Comparison of ENCODE assay signal across 7 cellular contexts in the genomic region with DNA sequence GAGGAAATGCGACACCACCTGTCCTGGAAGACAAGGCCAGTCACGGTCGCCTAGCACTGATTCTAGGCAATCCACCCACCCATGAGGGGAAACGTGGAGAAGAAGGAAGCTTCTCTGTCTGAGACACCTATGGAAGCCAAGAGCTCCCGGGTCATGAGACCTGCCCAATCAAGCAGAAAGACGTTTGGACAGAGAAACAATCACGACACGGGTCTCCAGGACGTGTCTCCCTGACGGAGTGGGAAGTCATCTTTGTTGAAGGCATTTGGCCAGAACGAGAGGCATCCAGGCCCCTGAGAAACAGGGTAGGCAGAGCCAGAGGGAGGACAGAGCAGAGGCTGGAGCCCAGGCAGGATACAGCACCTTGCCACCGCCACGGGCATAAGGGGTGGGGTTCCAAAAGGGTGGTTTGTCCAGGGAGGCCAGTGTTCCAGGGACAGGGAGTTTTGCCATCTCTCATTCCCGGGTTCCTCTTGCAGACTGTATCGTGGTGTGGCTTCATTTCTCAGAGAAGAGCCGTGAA.
DNase-seq lines count a peak whose midpoint lies in the region; ATAC-seq and TF ChIP-seq lines count a peak whose summit lies in the region.
"Not testable (repeated sequence)": the region's sequence is repeated elsewhere in the genome, so short reads cannot be mapped to it uniquely, and the experiment has no call there.

No MANE protein-coding gene starts in this region.

- not testable (repeated sequence) for H3K27me3 Mint-ChIP-seq in CD14-positive monocyte (ENCODE audit: low read depth in 3 of 3); activated CD4-positive, alpha-beta memory T cell treated with anti-CD3 and anti-CD28 coated beads, Interleukin-2, amount 10 ng/mL, durations not matched to agents 7 days and 5 days; activated T-cell treated with anti-CD3 and anti-CD28 coated beads, Interleukin-2, amount 50 U/mL, for 24 hours

- not testable (repeated sequence) for H3K27me3 ChIP-seq in esophagus muscularis mucosa, transverse colon

- CTCF ChIA-PET in activated CD4-positive, alpha-beta memory T cell treated with anti-CD3 and anti-CD28 coated beads, Interleukin-2, amount 10 ng/mL, durations not matched to agents 7 days and 5 days (lab: Charles Lee) = not testable (repeated sequence)

- intact Hi-C loops in CD14-positive monocyte (cut with micrococcal nuclease); esophagus muscularis mucosa (cut with DNase I); sciatic nerve (cut with DNase I); transverse colon (cut with DNase I; ENCODE audit: low total_unique reads): not testable (repeated sequence)

- H3K27ac Mint-ChIP-seq in CD14-positive monocyte; activated CD4-positive, alpha-beta memory T cell treated with anti-CD3 and anti-CD28 coated beads, Interleukin-2, amount 10 ng/mL, durations not matched to agents 7 days and 5 days; activated T-cell treated with anti-CD3 and anti-CD28 coated beads, Interleukin-2, amount 50 U/mL, for 24 hours: not testable (repeated sequence)

- POLR2A ChIA-PET in activated CD4-positive, alpha-beta memory T cell treated with anti-CD3 and anti-CD28 coated beads, Interleukin-2, amount 10 ng/mL, durations not matched to agents 7 days and 5 days (lab: Charles Lee) = not testable (repeated sequence)

- H3K4me1 ChIP-seq in esophagus muscularis mucosa, transverse colon: not testable (repeated sequence)

- H3K9me3 Mint-ChIP-seq in CD14-positive monocyte = peaks cover 46 to 74% (median 64%) of the 10 kb centered on the region in 7 donors
- peaks cover 33% of the 10 kb centered on the region for H3K9me3 Mint-ChIP-seq in activated CD4-positive, alpha-beta memory T cell treated with anti-CD3 and anti-CD28 coated beads, Interleukin-2, amount 10 ng/mL, durations not matched to agents 7 days and 5 days
- H3K9me3 Mint-ChIP-seq in activated T-cell treated with anti-CD3 and anti-CD28 coated beads, Interleukin-2, amount 50 U/mL, for 24 hours = peaks cover 23% of the 10 kb centered on the region

- TF ChIP-seq EP300 in esophagus muscularis mucosa (IDR thresholded peaks at IDR 0.05); transverse colon (IDR thresholded peaks at IDR 0.05; ENCODE audit: low read depth): not testable (repeated sequence)

- TF ChIP-seq CTCF in CD14-positive monocyte (IDR thresholded peaks at IDR 0.05); esophagus muscularis mucosa (IDR thresholded peaks at IDR 0.05); transverse colon (IDR thresholded peaks at IDR 0.05): not testable (repeated sequence)

- not testable (repeated sequence) for H3K36me3 ChIP-seq in esophagus muscularis mucosa, transverse colon

- not testable (repeated sequence) for H3K36me3 Mint-ChIP-seq in CD14-positive monocyte; activated CD4-positive, alpha-beta memory T cell treated with anti-CD3 and anti-CD28 coated beads, Interleukin-2, amount 10 ng/mL, durations not matched to agents 7 days and 5 days (ENCODE audit: low read depth); activated T-cell treated with anti-CD3 and anti-CD28 coated beads, Interleukin-2, amount 50 U/mL, for 24 hours (ENCODE audit: low read depth)

- not testable (repeated sequence) for ATAC-seq in sciatic nerve

- not testable (repeated sequence) for H3K4me3 ChIP-seq in esophagus muscularis mucosa, transverse colon

- DNase-seq in CD14-positive monocyte (ENCODE audit: low spot score) = peak; percentile 17
- DNase-seq in activated CD4-positive, alpha-beta memory T cell treated with anti-CD3 and anti-CD28 coated beads, Interleukin-2, amount 10 ng/mL, durations not matched to agents 7 days and 5 days = peak; percentile 2
- DNase-seq in activated T-cell treated with anti-CD3 and anti-CD28 coated beads, Interleukin-2, amount 50 U/mL, for 24 hours = peak; percentile 13
- peak; percentile 90 for DNase-seq in esophagus muscularis mucosa (ENCODE audit: extremely low spot score)
- peak; percentile 4 for DNase-seq in mucosa of gallbladder (ENCODE audit: low spot score)
- DNase-seq in sciatic nerve (ENCODE audit: low spot score) = peak; percentile 17
- peak; percentile 1 for DNase-seq in transverse colon

- H3K4me3 Mint-ChIP-seq in CD14-positive monocyte; activated CD4-positive, alpha-beta memory T cell treated with anti-CD3 and anti-CD28 coated beads, Interleukin-2, amount 10 ng/mL, durations not matched to agents 7 days and 5 days; activated T-cell treated with anti-CD3 and anti-CD28 coated beads, Interleukin-2, amount 50 U/mL, for 24 hours: not testable (repeated sequence)

- TF ChIP-seq POLR2A in esophagus muscularis mucosa (IDR thresholded peaks at IDR 0.05; ENCODE audit: low read depth); transverse colon (IDR thresholded peaks at IDR 0.05): not testable (repeated sequence)

- H3K4me1 Mint-ChIP-seq in CD14-positive monocyte; activated CD4-positive, alpha-beta memory T cell treated with anti-CD3 and anti-CD28 coated beads, Interleukin-2, amount 10 ng/mL, durations not matched to agents 7 days and 5 days; activated T-cell treated with anti-CD3 and anti-CD28 coated beads, Interleukin-2, amount 50 U/mL, for 24 hours (ENCODE audit: low read depth): not testable (repeated sequence)

- not testable (repeated sequence) for H3K9me3 ChIP-seq in esophagus muscularis mucosa, transverse colon

- H3K27ac ChIP-seq in esophagus muscularis mucosa (replicated peaks in 1 of 4); transverse colon: not testable (repeated sequence)

- WGBS in esophagus muscularis mucosa = 78% methylated on average over 16 of the region's 16 CpGs
- 79% methylated on average over 16 of the region's 16 CpGs; no CpG with 5 or more reads in 1 of the 2 donors for WGBS in transverse colon (ENCODE audit: low coverage in 1 of 2), 2 donors

- in situ Hi-C loops in transverse colon (cut with MboI; ENCODE audit: low pct_ligation_motif_present in 1 of 4, low pct_unique_long_range_greater_than_20kb in 1 of 4, low sequenced_read_pairs in 3 of 4) = not testable (repeated sequence)

Comparison
In these comparisons a context has a peak if more than half of its experiments do, and no peak if none do; other contexts are left out.
1. DNase-seq: peak in every context shown above with its lines; median percentile 90 in esophagus muscularis mucosa; 17 in CD14-positive monocyte; 17 in sciatic nerve; 13 in activated T-cell treated with anti-CD3 and anti-CD28 coated beads, Interleukin-2, amount 50 U/mL, for 24 hours; 4 in mucosa of gallbladder; 2 in activated CD4-positive, alpha-beta memory T cell treated with anti-CD3 and anti-CD28 coated beads, Interleukin-2, amount 10 ng/mL, durations not matched to agents 7 days and 5 days; 1 in transverse colon.